ENCODE assay signal across 14 cellular contexts in genomic region chr15:89785064-89785770, GRCh38. TPM values are rescaled to one million over a fixed set of nuclear protein-coding genes. Genes with fewer than 3 reads are reported as not detected.
A peak's percentile ranks its signal among the peaks of the same experiment; 100 is the strongest.
DNase-seq lines count a peak whose midpoint lies in the region; ATAC-seq, FAIRE-seq and TF ChIP-seq lines count a peak whose summit lies in the region.
"Had no signal": no experiment of that assay in that cellular context is flagged by ENCODE, and none has a peak within 500 bp of the region (broad histone marks: within the 10 kb centered on the region; RNA-seq: fewer than 3 reads in every experiment).

No MANE protein-coding gene starts in this region.

- no peak overlapping the region for H4K5ac ChIP-seq in IMR-90 (ENCODE audit: low read depth, low read length)

- no peak overlapping the region for H2AFZ ChIP-seq in IMR-90 (replicated peaks; ENCODE audit: low read length, poor library complexity)

- FAIRE-seq in A549 (lab: Jason Lieb, UNC) = no peak

- H3K4me1 ChIP-seq in A549 (peaks cover 37% of the 10 kb centered on the region), IMR-90 (ENCODE audit: control insufficient read depth, insufficient read depth, low read length) (peaks cover 10% of the 10 kb centered on the region), duodenal mucosa (ENCODE audit: control insufficient read depth in 1 of 2, insufficient read depth in 2 of 2, low read length in 2 of 2) (peaks cover 45 to 51% of the 10 kb centered on the region in 2 donors)

- no peaks in the 10 kb centered on the region for H3K79me1 ChIP-seq in IMR-90 (ENCODE audit: low read depth in 1 of 2, low read length in 2 of 2)

- CTCF ChIA-PET in A549 (lab: Yijun Ruan, JAX) = interaction anchor here (2.7 to 3.1 kb wide), 3 partner anchors 12 to 89 kb away, joined by 7 to 19 read pairs (median 18); no protein-coding TSS in a partner anchor
- CTCF ChIA-PET in IMR-90 (lab: Yijun Ruan, JAX) = no interaction called here

- no peak overlapping the region for H4K91ac ChIP-seq in IMR-90 (ENCODE audit: insufficient read depth, low read depth, low read length)

- H2AK5ac ChIP-seq in IMR-90 (ENCODE audit: low read depth, low read length) = no peak overlapping the region

- H3K14ac ChIP-seq in IMR-90 (replicated peaks; ENCODE audit: low read depth, low read length) = no peak overlapping the region

- no peak for TF ChIP-seq RAD21 in A549 (conservative IDR thresholded peaks at IDR 0.05 in 1 of 2, IDR thresholded peaks at IDR 0.05 in 1 of 2)
- TF ChIP-seq RAD21 in IMR-90 (IDR thresholded peaks at IDR 0.05; ENCODE audit: low read length) = no peak

- in situ Hi-C loops in IMR-90 (cut with MboI; ENCODE audit: low sequenced_read_pairs) = no loop called here

- H3K27ac ChIP-seq in A549 (peak overlapping the region; percentile 60 to 79; a peak in 5 of 6 replicates), IMR-90 (ENCODE audit: insufficient read depth, low read length) (peak overlapping the region; percentile 11; the same call in 1 of the 2 replicates), duodenal mucosa (ENCODE audit: low read depth, low read length) (peak overlapping the region; percentile 55)
- H3K27ac ChIP-seq: HL-60 had no signal

- dilution Hi-C loops in IMR-90 (cut with HindIII; ENCODE audit: low sequenced_read_pairs, unreplicated experiment) = no loop called here

- H2BK20ac ChIP-seq in IMR-90 (ENCODE audit: low read depth, low read length) = no peak overlapping the region

- peak; percentile 53 to 67; a peak in 5 of 6 replicates for ATAC-seq in A549
- 0 out of 2 replicates have a peak, but pooled peaks have one; percentile 25 for ATAC-seq in IMR-90 (ENCODE audit: low read depth)
- ATAC-seq in GM21717 (IDR thresholded peaks at IDR 0.05; ENCODE audit: unreplicated experiment) = no peak
- ATAC-seq: T-helper 17 cell had no signal

- no peak for TF ChIP-seq POLR2A in A549 (IDR thresholded peaks at IDR 0.05; ENCODE audit: low read length)
- TF ChIP-seq POLR2A in IMR-90 (IDR thresholded peaks at IDR 0.05; ENCODE audit: low read depth, low read length) = no peak

- H4K8ac ChIP-seq in IMR-90 (ENCODE audit: low read depth in 2 of 2, low read length in 2 of 2) = no peak overlapping the region

- DNase-seq in A549 (ENCODE audit: low read depth in 1 of 2, low spot score in 1 of 2) = peak; percentile 49 to 65
- DNase-seq in IMR-90 = no peak
- DNase-seq in mucosa of gallbladder (ENCODE audit: low spot score) = peak; percentile 83
- DNase-seq in OCI-M1 (lab: John Stamatoyannopoulos, UW) = no peak
- DNase-seq in Ammon's horn (ENCODE audit: low spot score) = no peak
- no peak for DNase-seq in activated CD4-positive, alpha-beta T cell treated with anti-CD3 and anti-CD28 coated beads for 1 hour
- DNase-seq: activated CD4-positive, alpha-beta T cell treated with anti-CD3 and anti-CD28 coated beads for 4 hours; activated naive CD4-positive, alpha-beta T cell treated with anti-CD3 and anti-CD28 coated beads for 36 hours; T-helper 17 cell had no signal

- H4K20me1 ChIP-seq in IMR-90 (ENCODE audit: insufficient read depth, low read length) = no peaks in the 10 kb centered on the region

- 0 out of 2 replicates have a peak overlapping the region, but pooled peaks have one; percentile 3 for H3K4ac ChIP-seq in IMR-90 (ENCODE audit: low read depth, low read length)

- H3K27me3 ChIP-seq in IMR-90 (ENCODE audit: control insufficient read depth, insufficient read depth, low read length) (no peaks in the 10 kb centered on the region), duodenal mucosa (ENCODE audit: control insufficient read depth in 1 of 2, insufficient read depth in 2 of 2, low read length in 2 of 2) (no peaks in the 10 kb centered on the region)

- H3K4me3 ChIP-seq in A549 (no peak overlapping the region), IMR-90 (ENCODE audit: insufficient read depth, low read depth, low read length) (no peak overlapping the region), duodenal mucosa (ENCODE audit: low read depth in 1 of 2, low read length in 2 of 2) (no peak overlapping the region)
- H3K4me3 ChIP-seq: prostate gland had no signal

- TF ChIP-seq CTCF in A549 (IDR thresholded peaks at IDR 0.05) = no peak
- no peak for TF ChIP-seq CTCF in IMR-90 (conservative IDR thresholded peaks at IDR 0.05; ENCODE audit: low read depth, low read length)

- H3K4me2 ChIP-seq in A549 (peak overlapping the region; percentile 56), IMR-90 (ENCODE audit: low read depth, low read length) (no peak overlapping the region)

- no peak for TF ChIP-seq EP300 in A549 (IDR thresholded peaks at IDR 0.05)

- no peaks in the 10 kb centered on the region; the same call in 1 of the 2 replicates for H3K9me1 ChIP-seq in IMR-90 (ENCODE audit: insufficient read depth, low read length)

- H3K23ac ChIP-seq in IMR-90 (ENCODE audit: low read depth, low read length) = no peak overlapping the region

- TSS peak; percentile 86 for BruUV-seq in IMR-90 (replicated peaks; lab: Mats Ljungman, UMichigan)

- peaks cover 11% of the 10 kb centered on the region; the same call in 1 of the 2 replicates for H3K36me3 ChIP-seq in IMR-90 (ENCODE audit: control insufficient read depth, insufficient read depth, low read length)
- H3K36me3 ChIP-seq in duodenal mucosa (ENCODE audit: control insufficient read depth in 1 of 2, insufficient read depth in 2 of 2, low read length in 2 of 2) = peaks cover 23 to 25% of the 10 kb centered on the region in 2 donors
- H3K36me3 ChIP-seq: prostate gland had no signal

- no peak overlapping the region for H3K56ac ChIP-seq in IMR-90 (ENCODE audit: extremely low read depth, insufficient read depth, low read length)

- no peak overlapping the region for H2AK9ac ChIP-seq in IMR-90 (replicated peaks; ENCODE audit: low read depth, low read length, poor library complexity)

- H3K9ac ChIP-seq in IMR-90 (ENCODE audit: low read depth, low read length) (no peak overlapping the region), duodenal mucosa (ENCODE audit: low read depth in 1 of 2, low read length in 2 of 2) (no peak overlapping the region)

- H2BK15ac ChIP-seq in IMR-90 (ENCODE audit: low read depth, low read length) = no peak overlapping the region

- no peak overlapping the region for H2BK120ac ChIP-seq in IMR-90 (ENCODE audit: low read depth, low read length)

- WGBS in A549 (ENCODE audit: missing lambda C conversion rate) = 65% methylated on average over 12 of the region's 13 CpGs
- 93% methylated on average over 3 of the region's 13 CpGs; no CpG with 5 or more reads in 1 of the 2 experiments for WGBS in IMR-90 (ENCODE audit: extremely low coverage in 2 of 2, insufficient read length in 1 of 2), 2 experiments

- intact Hi-C loops in IMR-90 (cut with micrococcal nuclease) = no loop called here

- no peak overlapping the region for H2BK5ac ChIP-seq in IMR-90 (ENCODE audit: low read depth, low read length, poor library complexity, severe bottlenecking)

- H3K9me3 ChIP-seq in A549 (peaks cover 22% of the 10 kb centered on the region), IMR-90 (ENCODE audit: control insufficient read depth, insufficient read depth, low read length) (peaks cover 3% of the 10 kb centered on the region; the same call in 1 of the 2 replicates), duodenal mucosa (ENCODE audit: control insufficient read depth in 1 of 2, low read length in 2 of 2) (peaks cover 0 to 2% of the 10 kb centered on the region in 2 donors)
- H3K9me3 ChIP-seq: prostate gland had no signal

- POLR2A ChIA-PET in A549 (lab: Yijun Ruan, JAX) = no interaction called here
- POLR2A ChIA-PET in IMR-90 (lab: Charles Lee; ENCODE audit: unreplicated experiment) = no interaction called here

- no peak overlapping the region; the same call in 1 of the 2 replicates for H3K18ac ChIP-seq in IMR-90 (ENCODE audit: low read depth, low read length)

TF ChIP-seq in A549, 52 proteins besides CTCF, POLR2A, EP300 and RAD21 (continues in another document):
- TF ChIP-seq CEBPB (IDR thresholded peaks at IDR 0.05) (peak in 1 of 2 experiments; percentile 40; a peak in 1 of 4 replicates), GATA3 (IDR thresholded peaks at IDR 0.05; ENCODE audit: borderline replicate concordance) (no peak)

TF ChIP-seq in IMR-90, 13 proteins besides CTCF, POLR2A, EP300 and RAD21:
- TF ChIP-seq FOS (IDR thresholded peaks at IDR 0.05; ENCODE audit: low read depth, low read length) (no peak), MXI1 (IDR thresholded peaks at IDR 0.05; ENCODE audit: borderline replicate concordance, low read depth, low read length) (no peak), CHD1 (IDR thresholded peaks at IDR 0.05; ENCODE audit: low read depth, low read length) (no peak)

RNA-seq across cellular contexts. Expression of gene MESP2, which starts 9.1 kb away (rescaled TPM):
- polyA plus RNA-seq in A549 (2011; rRNA removed) = 0.22 and 0.24 TPM in 2 replicates
- polyA plus RNA-seq in A549 (2012; cell fraction: cytosol; rRNA removed) = 0.18 and 0.29 TPM in 2 replicates
- 0.16 and 0.54 TPM in 2 replicates for polyA plus RNA-seq in A549 (2012; cell fraction: nucleus; rRNA removed)
- 0.50 to 0.57 TPM (median 0.53 TPM) in 3 replicates for polyA plus RNA-seq in A549 (2017; fragmentation: RNase III; extraction: RNeasy Plus Mini Kit Qiagen cat#74134 plus additional on column Dnase treatment)
- not detected in 2 replicates for polyA minus RNA-seq in A549 (2011; rRNA and poly(A)+ RNA removed)
- 0.18 and 0.28 TPM in 2 replicates for total RNA-seq in IMR-90 (2012; rRNA removed)
- polyA plus RNA-seq in IMR-90 (2012; rRNA removed) = 0.32 and 0.34 TPM in 2 replicates
- polyA plus RNA-seq in IMR-90 (2012; cell fraction: cytosol; rRNA removed) = 0.26 and 0.43 TPM in 2 replicates
- polyA plus RNA-seq in IMR-90 (2012; cell fraction: nucleus; rRNA removed; ENCODE audit: low replicate concordance) = 0.13 and 0.34 TPM in 2 replicates
- total RNA-seq in mucosa of gallbladder = 0.75 TPM
- total RNA-seq: activated naive CD4-positive, alpha-beta T cell treated with anti-CD3 and anti-CD28 coated beads for 36 hours; T-helper 17 cell; temporal lobe had no signal

RNA-seq across cellular contexts. Expression of gene ANPEP, which starts 29.4 kb away (rescaled TPM):
- polyA plus RNA-seq in A549 (2011; rRNA removed) (3.8 and 5.3 TPM in 2 replicates), A549 (2017; fragmentation: RNase III; extraction: RNeasy Plus Mini Kit Qiagen cat#74134 plus additional on column Dnase treatment) (9.3 to 12.5 TPM (median 9.9 TPM) in 3 replicates), IMR-90 (2012; rRNA removed) (40.4 and 47.0 TPM in 2 replicates)
- polyA plus RNA-seq in A549 (2012; cell fraction: cytosol; rRNA removed) = 1.9 and 2.5 TPM in 2 replicates
- polyA plus RNA-seq in A549 (2012; cell fraction: nucleus; rRNA removed) = 9.2 and 12.7 TPM in 2 replicates
- polyA minus RNA-seq in A549 (2011; rRNA and poly(A)+ RNA removed) = 5.9 and 6.5 TPM in 2 replicates
- total RNA-seq in IMR-90 (2012; rRNA removed) (8.4 and 8.6 TPM in 2 replicates), mucosa of gallbladder (1,600 TPM)
- polyA plus RNA-seq in IMR-90 (2012; cell fraction: cytosol; rRNA removed) = 50.7 and 52.3 TPM in 2 replicates
- 95.5 and 110 TPM in 2 replicates for polyA plus RNA-seq in IMR-90 (2012; cell fraction: nucleus; rRNA removed; ENCODE audit: low replicate concordance)
- total RNA-seq: activated naive CD4-positive, alpha-beta T cell treated with anti-CD3 and anti-CD28 coated beads for 36 hours had no signal

RNA-seq across cellular contexts. Expression of gene MESP1, which starts 34.2 kb away (rescaled TPM):
- polyA plus RNA-seq in A549 (2011; rRNA removed) (1.2 and 1.7 TPM in 2 replicates), A549 (2017; fragmentation: RNase III; extraction: RNeasy Plus Mini Kit Qiagen cat#74134 plus additional on column Dnase treatment) (2.3 to 2.8 TPM (median 2.7 TPM) in 3 replicates), IMR-90 (2012; rRNA removed) (0.10 and 0.13 TPM in 2 replicates)
- polyA plus RNA-seq in A549 (2012; cell fraction: cytosol; rRNA removed) = 4.9 and 5.6 TPM in 2 replicates
- polyA plus RNA-seq in A549 (2012; cell fraction: nucleus; rRNA removed) = 3.3 and 4.5 TPM in 2 replicates
- 0.29 and 0.88 TPM in 2 replicates for polyA minus RNA-seq in A549 (2011; rRNA and poly(A)+ RNA removed)
- total RNA-seq in IMR-90 (2012; rRNA removed) (under 0.01 TPM in 1 of 2 replicates, not detected in the other), mucosa of gallbladder (4.6 TPM)
- polyA plus RNA-seq in IMR-90 (2012; cell fraction: cytosol; rRNA removed) = 0.41 and 0.54 TPM in 2 replicates
- polyA plus RNA-seq in IMR-90 (2012; cell fraction: nucleus; rRNA removed; ENCODE audit: low replicate concordance) = 0.05 and 0.18 TPM in 2 replicates
- total RNA-seq: T-helper 17 cell had no signal

Comparison
In these comparisons a context has a peak if more than half of its experiments do, and no peak if none do; other contexts are left out.
1. DNase-seq: peak in A549 (2 of 2) and mucosa of gallbladder (single experiment); none in IMR-90 (single experiment), OCI-M1 (single experiment), Ammon's horn (single experiment) and activated CD4-positive, alpha-beta T cell treated with anti-CD3 and anti-CD28 coated beads for 1 hour (single experiment).
2. H3K27ac ChIP-seq: peak in every context shown above with its lines; median percentile 70 in A549; 55 in duodenal mucosa; 11 in IMR-90.
3. RNA of gene ANPEP, which starts 29.4 kb away (total RNA-seq): 1,600 TPM in mucosa of gallbladder (single experiment); 8.4 to 8.6 TPM in IMR-90; every median in the first group is over 100 times any median in the second.